9 cellular contexts compared by ENCODE assay signal in genomic region chr1:39406533-39407478, GRCh38.
A peak's percentile ranks its signal among the peaks of the same experiment; 100 is the strongest.
DNase-seq lines count a peak whose midpoint lies in the region; ATAC-seq and TF ChIP-seq lines count a peak whose summit lies in the region.
"Had no signal": no experiment of that assay in that cellular context is flagged by ENCODE, and none has a peak within 500 bp of the region (broad histone marks: within the 10 kb centered on the region; RNA-seq: fewer than 3 reads in every experiment).

No MANE protein-coding gene starts in this region.

- peak overlapping the region; percentile 85 to 89 (median 87) for H3K4me3 Mint-ChIP-seq in T-cell

- TF ChIP-seq CTCF in fibroblast of lung (conservative IDR thresholded peaks at IDR 0.05 in 1 of 2, IDR thresholded peaks at IDR 0.05 in 1 of 2; ENCODE audit: low read depth in 1 of 2, low read length in 2 of 2) = no peak

- DNase-seq in GM04504 (ENCODE audit: low read depth) (peak; percentile 42), T-cell (no peak), fibroblast of lung (ENCODE audit: low read depth in 2 of 2) (peak; percentile 51 to 86), 8988T (no peak), mesenteric fat pad (ENCODE audit: low spot score) (no peak), NCI-H2029 (lab: John Stamatoyannopoulos, UW) (no peak)
- DNase-seq: stimulated activated CD4-positive, alpha-beta T cell treated with anti-CD3 and anti-CD28 coated beads, Interleukin-4, amount 100 ng/mL, for 1 hour had no signal

- H3K4me3 ChIP-seq in fibroblast of lung (replicated peaks in 1 of 4; ENCODE audit: control extremely low read depth in 1 of 4, insufficient read depth in 1 of 4, low read depth in 3 of 4, low read length in 4 of 4) = peak overlapping the region in 2 of 4 experiments; percentile 9 to 72
- H3K4me3 ChIP-seq in rectal smooth muscle tissue (ENCODE audit: low read length) = no peak overlapping the region

- peaks cover 58 to 67% (median 59%) of the 10 kb centered on the region in 3 donors for H3K4me1 Mint-ChIP-seq in T-cell

- H3K27ac ChIP-seq in fibroblast of lung (ENCODE audit: insufficient read depth, low read length) (peak overlapping the region; percentile 83), rectal smooth muscle tissue (ENCODE audit: low read depth, low read length) (peak overlapping the region; percentile 53)

- H3K27me3 ChIP-seq in fibroblast of lung (ENCODE audit: control insufficient read depth, insufficient read depth, low read length) = no peaks in the 10 kb centered on the region
- no peaks in the 10 kb centered on the region for H3K27me3 ChIP-seq in rectal smooth muscle tissue (ENCODE audit: control insufficient read depth, insufficient read depth, low read length)

- peaks cover 46% of the 10 kb centered on the region for H3K79me2 ChIP-seq in fibroblast of lung (ENCODE audit: control insufficient read depth, insufficient read depth, low read length)

- peaks cover 30% of the 10 kb centered on the region for H3K4me1 ChIP-seq in fibroblast of lung (ENCODE audit: control insufficient read depth, extremely low read depth, insufficient read depth, low read length)
- peaks cover 36% of the 10 kb centered on the region for H3K4me1 ChIP-seq in rectal smooth muscle tissue (ENCODE audit: control insufficient read depth, insufficient read depth, low read length)

- H3K27ac Mint-ChIP-seq in T-cell = peak overlapping the region; percentile 23 to 62

- H3K27me3 Mint-ChIP-seq in T-cell = no peaks in the 10 kb centered on the region

- peak overlapping the region; percentile 94 for H3K4me2 ChIP-seq in fibroblast of lung (ENCODE audit: extremely low read depth, insufficient read depth, low read length)

- H3K9ac ChIP-seq in fibroblast of lung (ENCODE audit: insufficient read depth, low read length) (no peak overlapping the region), rectal smooth muscle tissue (ENCODE audit: low read length) (no peak overlapping the region)

- no peaks in the 10 kb centered on the region for H3K9me3 ChIP-seq in fibroblast of lung (ENCODE audit: control insufficient read depth, insufficient read depth, low read depth, low read length)

- no peak overlapping the region for H2AFZ ChIP-seq in fibroblast of lung (ENCODE audit: low read length)

- H3K36me3 ChIP-seq in fibroblast of lung (ENCODE audit: control insufficient read depth, insufficient read depth, low read length) (no peaks in the 10 kb centered on the region), rectal smooth muscle tissue (ENCODE audit: control insufficient read depth, insufficient read depth, low read length) (no peaks in the 10 kb centered on the region)

- ATAC-seq in T-cell (replicated peaks in 1 of 4) = no peak
- no peak for ATAC-seq in GM18870 (IDR thresholded peaks at IDR 0.05; ENCODE audit: unreplicated experiment)

- CTCF ChIA-PET in T-cell (lab: Charles Lee) = interaction anchor here in 1 of 2 donors (0.7 to 0.8 kb wide), 2 partner anchors 9 to 214 kb away, joined by 3 read pairs; no protein-coding TSS in a partner anchor

- H4K20me1 ChIP-seq in fibroblast of lung (ENCODE audit: control insufficient read depth, extremely low read depth, insufficient read depth, low read length) = no peaks in the 10 kb centered on the region

- H3K36me3 Mint-ChIP-seq in T-cell = peaks cover 13% of the 10 kb centered on the region

- POLR2A ChIA-PET in T-cell (lab: Charles Lee) = no interaction called here

- H3K9me3 Mint-ChIP-seq in T-cell = no peaks in the 10 kb centered on the region

Comparison
In these comparisons a context has a peak if more than half of its experiments do, and no peak if none do; other contexts are left out.
1. DNase-seq: peak in GM04504 (single experiment) and fibroblast of lung (2 of 2); none in T-cell (0 of 34), 8988T (single experiment), mesenteric fat pad (single experiment) and NCI-H2029 (single experiment).